ENCODE assay signal across 8 cellular contexts in genomic region chr10:3776796-3777571, GRCh38. TPM values are rescaled to one million over a fixed set of nuclear protein-coding genes. Genes with fewer than 3 reads are reported as not detected.
A peak's percentile ranks its signal among the peaks of the same experiment; 100 is the strongest.
DNase-seq lines count a peak whose midpoint lies in the region; ATAC-seq and TF ChIP-seq lines count a peak whose summit lies in the region.

No MANE protein-coding gene starts in this region.

- H3K36me3 ChIP-seq in SJCRH30 (peaks cover 41% of the 10 kb centered on the region), body of pancreas (replicated peaks in 1 of 2; ENCODE audit: insufficient read depth in 1 of 2, low read depth in 2 of 2) (peaks cover 26 to 29% of the 10 kb centered on the region in 2 donors), suprapubic skin (peaks cover 54% of the 10 kb centered on the region)

- H3K4me1 ChIP-seq in SJCRH30 (peaks cover 3% of the 10 kb centered on the region; the same call in 1 of the 2 replicates), body of pancreas (peaks cover 57% of the 10 kb centered on the region), suprapubic skin (peaks cover 70% of the 10 kb centered on the region)

- H3K9me3 ChIP-seq in SJCRH30 (replicated peaks) (no peaks in the 10 kb centered on the region), body of pancreas (no peaks in the 10 kb centered on the region), suprapubic skin (no peaks in the 10 kb centered on the region)

- TF ChIP-seq EP300 in suprapubic skin (IDR thresholded peaks at IDR 0.05) = peak; percentile 24

- in situ Hi-C loops in GM13977 (cut with MboI; ENCODE audit: low pct_unique_long_range_greater_than_20kb, low sequenced_read_pairs, unreplicated experiment) = no loop called here

- TF ChIP-seq CTCF in body of pancreas (IDR thresholded peaks at IDR 0.05) (no peak), suprapubic skin (IDR thresholded peaks at IDR 0.05) (no peak), GM13977 (IDR thresholded peaks at IDR 0.05; ENCODE audit: extremely low read depth, insufficient read depth, missing control alignments) (no peak)

- WGBS in body of pancreas, 2 donors = 46 to 52% methylated on average over 13 of the region's 13 CpGs
- WGBS in suprapubic skin = 24% methylated on average over 13 of the region's 13 CpGs

- H3K4me3 ChIP-seq in SJCRH30 (no peak overlapping the region), body of pancreas (no peak overlapping the region), suprapubic skin (peak overlapping the region; percentile 96)

- H3K27ac ChIP-seq in SJCRH30 (no peak overlapping the region), body of pancreas (peak overlapping the region in 3 of 4 donors; percentile 30 to 100 (median 57)), suprapubic skin (peak overlapping the region; percentile 100)

- peak in 1 of 3 donors; percentile 15 for TF ChIP-seq POLR2A in body of pancreas (IDR thresholded peaks at IDR 0.05)
- no peak for TF ChIP-seq POLR2A in suprapubic skin (IDR thresholded peaks at IDR 0.05)

- no peaks in the 10 kb centered on the region for H3K27me3 ChIP-seq in SJCRH30
- H3K27me3 ChIP-seq in body of pancreas = no peaks in the 10 kb centered on the region
- no peaks in the 10 kb centered on the region for H3K27me3 ChIP-seq in suprapubic skin

- ATAC-seq in body of pancreas (peak; percentile 15), left colon (peak; percentile 59), HG03025 (IDR thresholded peaks at IDR 0.05; ENCODE audit: low FRiP score, unreplicated experiment) (no peak)

- intact Hi-C loops in body of pancreas (cut with DNase I) (no loop called here), left colon (cut with DNase I, micrococcal nuclease) (loop anchor here in 1 of 2 donors (10.0 kb wide), 1 partner anchor 532 kb away; no protein-coding TSS in a partner anchor)

- DNase-seq in GM03348 (ENCODE audit: low spot score) (peak; percentile 65), SJCRH30 (peak; percentile 26 to 46), body of pancreas (peak; percentile 47 to 82 (median 72)), left colon (peak; percentile 71 to 84), suprapubic skin (ENCODE audit: low spot score in 2 of 2) (no peak), D341Med (ENCODE audit: low spot score) (no peak), GM13977 (ENCODE audit: low spot score) (no peak)

RNA-seq across cellular contexts. Expression of gene KLF6, which starts 8.0 kb away (rescaled TPM):
- 8.1 and 8.2 TPM in 2 replicates for total RNA-seq in SJCRH30 (2014; rRNA removed; shearing (Covaris generic))
- 100 to 1,000 TPM in 1 of 2 donors, 10 to 100 TPM in 1; 92.1 to 294 TPM for total RNA-seq in body of pancreas
- total RNA-seq in left colon = 100 to 1,000 TPM; 359 to 434 TPM
- total RNA-seq in suprapubic skin = 100 to 1,000 TPM; 242 to 484 (median 276) TPM

Comparison
In these comparisons a context has a peak if more than half of its experiments do, and no peak if none do; other contexts are left out.
1. DNase-seq: peak in GM03348 (single experiment), SJCRH30 (2 of 2), body of pancreas (4 of 4) and left colon (2 of 2); none in suprapubic skin (0 of 2), D341Med (single experiment) and GM13977 (single experiment).
2. RNA of gene KLF6, which starts 8.0 kb away (total RNA-seq): 359 to 434 TPM in left colon, 92.1 to 294 TPM in body of pancreas and 242 to 484 TPM in suprapubic skin; 8.1 to 8.2 TPM in SJCRH30; every median in the first group is over 10 times any median in the second.